ENCODE assay signal across 8 cellular contexts in genomic region chr9:114908796-114909448, GRCh38. TPM values are rescaled to one million over a fixed set of nuclear protein-coding genes. Genes with fewer than 3 reads are reported as not detected.
DNase-seq lines count a peak whose midpoint lies in the region; ATAC-seq and TF ChIP-seq lines count a peak whose summit lies in the region.
"Had no signal": no experiment of that assay in that cellular context is flagged by ENCODE, and none has a peak within 500 bp of the region (broad histone marks: within the 10 kb centered on the region; RNA-seq: fewer than 3 reads in every experiment).

No MANE protein-coding gene starts in this region.

- peak overlapping the region; percentile 97 for H3K27ac Mint-ChIP-seq in activated naive CD4-positive, alpha-beta T cell treated with anti-CD3 and anti-CD28 coated beads, Interleukin-2, amount 10 ng/mL, durations not matched to agents 7 days and 5 days

- H3K27me3 ChIP-seq in IMR-90 (ENCODE audit: control insufficient read depth, insufficient read depth, low read length) (peaks cover 6% of the 10 kb centered on the region; the same call in 1 of the 2 replicates), neutrophil (no peaks in the 10 kb centered on the region)
- H3K27me3 ChIP-seq: SJSA1 had no signal

- no peak overlapping the region for H3K9ac ChIP-seq in IMR-90 (ENCODE audit: low read depth, low read length)

- peak; percentile 63 for DNase-seq in IMR-90
- DNase-seq in activated naive CD4-positive, alpha-beta T cell treated with anti-CD3 and anti-CD28 coated beads, Interleukin-2, amount 10 ng/mL, durations not matched to agents 7 days and 5 days: peak; percentile 42
- DNase-seq in stimulated activated naive CD4-positive, alpha-beta T cell treated with Interleukin-2 at 50 U/mL for 16 hours (lab: John Stamatoyannopoulos, UW): no peak
- no peak for DNase-seq in activated effector memory CD4-positive, alpha-beta T cell treated with anti-CD3 and anti-CD28 coated beads, Interleukin-2, amount 50 U/mL, for 16 hours

- no peaks in the 10 kb centered on the region for H4K20me1 ChIP-seq in IMR-90 (ENCODE audit: insufficient read depth, low read length)

- POLR2A ChIA-PET in IMR-90 (lab: Charles Lee; ENCODE audit: unreplicated experiment): interaction anchor here (0.6 kb wide), 1 partner anchor 783 kb away, joined by 3 read pairs; no protein-coding TSS in a partner anchor

- peak overlapping the region; percentile 2; the same call in 1 of the 2 replicates for H2BK20ac ChIP-seq in IMR-90 (ENCODE audit: low read depth, low read length)

- ATAC-seq in GM18858 (IDR thresholded peaks at IDR 0.05; ENCODE audit: unreplicated experiment) (peak; percentile 6), IMR-90 (ENCODE audit: low read depth) (no peak), GM21360 (IDR thresholded peaks at IDR 0.05; ENCODE audit: unreplicated experiment) (no peak)

- H2AK5ac ChIP-seq in IMR-90 (ENCODE audit: low read depth, low read length): peak overlapping the region; percentile 83

- H3K4ac ChIP-seq in IMR-90 (ENCODE audit: low read depth, low read length): peak overlapping the region; percentile 58

- H3K9me3 Mint-ChIP-seq in activated naive CD4-positive, alpha-beta T cell treated with anti-CD3 and anti-CD28 coated beads, Interleukin-2, amount 10 ng/mL, durations not matched to agents 7 days and 5 days: peaks cover 5% of the 10 kb centered on the region

- peak overlapping the region; percentile 41 for H3K4me3 Mint-ChIP-seq in activated naive CD4-positive, alpha-beta T cell treated with anti-CD3 and anti-CD28 coated beads, Interleukin-2, amount 10 ng/mL, durations not matched to agents 7 days and 5 days

- H4K91ac ChIP-seq in IMR-90 (ENCODE audit: insufficient read depth, low read depth, low read length): no peak overlapping the region

- peak overlapping the region; percentile 25; the same call in 1 of the 2 replicates for H3K18ac ChIP-seq in IMR-90 (ENCODE audit: low read depth, low read length)

- in situ Hi-C loops in IMR-90 (cut with MboI; ENCODE audit: low sequenced_read_pairs): loop anchor here (5.0 to 10.0 kb wide), 2 partner anchors 172 to 504 kb away; no protein-coding TSS in a partner anchor

- no peak overlapping the region; the same call in 2 of the 3 replicates for H2BK15ac ChIP-seq in IMR-90 (ENCODE audit: low read depth, low read length)

- H2BK5ac ChIP-seq in IMR-90 (ENCODE audit: low read depth, low read length, poor library complexity, severe bottlenecking): no peak overlapping the region

- H3K4me2 ChIP-seq in IMR-90 (ENCODE audit: low read depth, low read length): no peak overlapping the region

- H3K27ac ChIP-seq in IMR-90 (ENCODE audit: insufficient read depth, low read length) (no peak overlapping the region), neutrophil (peak overlapping the region; percentile 18)
- H3K27ac ChIP-seq: SJSA1 had no signal

- no peak for TF ChIP-seq RAD21 in IMR-90 (IDR thresholded peaks at IDR 0.05; ENCODE audit: low read length)

- H2AK9ac ChIP-seq in IMR-90 (replicated peaks; ENCODE audit: low read depth, low read length, poor library complexity): no peak overlapping the region

- CTCF ChIA-PET in IMR-90 (lab: Yijun Ruan, JAX): interaction anchor here (0.7 to 1.5 kb wide), 6 partner anchors 95 to 1603 kb away, joined by 3 to 9 read pairs (median 4); partner anchors contain the start of gene TEX48
- CTCF ChIA-PET in activated naive CD4-positive, alpha-beta T cell treated with anti-CD3 and anti-CD28 coated beads, Interleukin-2, amount 10 ng/mL, durations not matched to agents 7 days and 5 days (lab: Charles Lee): interaction anchor here (0.6 to 9.5 kb wide), 11 partner anchors 11 to 503 kb away, joined by 3 to 213 read pairs (median 19); partner anchors contain the start of genes TEX48 and TNFSF8

- 0 out of 2 replicates have a peak, but pooled peaks cover 4% of the 10 kb centered on the region for H3K9me1 ChIP-seq in IMR-90 (ENCODE audit: insufficient read depth, low read length)

- no peaks in the 10 kb centered on the region for H3K79me1 ChIP-seq in IMR-90 (ENCODE audit: low read depth in 1 of 2, low read length in 2 of 2)

- H3K23ac ChIP-seq in IMR-90 (ENCODE audit: low read depth, low read length): 0 out of 2 replicates have a peak overlapping the region, but pooled peaks have one; percentile 8

- TF ChIP-seq CTCF in IMR-90 (conservative IDR thresholded peaks at IDR 0.05; ENCODE audit: low read depth, low read length): no peak
- TF ChIP-seq CTCF in neutrophil (IDR thresholded peaks at IDR 0.05): no peak

- H3K56ac ChIP-seq in IMR-90 (ENCODE audit: extremely low read depth, insufficient read depth, low read length): no peak overlapping the region

- H2AFZ ChIP-seq in IMR-90 (replicated peaks; ENCODE audit: low read length, poor library complexity): peak overlapping the region; percentile 6

- peaks cover 74% of the 10 kb centered on the region for H3K36me3 Mint-ChIP-seq in activated naive CD4-positive, alpha-beta T cell treated with anti-CD3 and anti-CD28 coated beads, Interleukin-2, amount 10 ng/mL, durations not matched to agents 7 days and 5 days

- H3K4me1 ChIP-seq in IMR-90 (ENCODE audit: control insufficient read depth, insufficient read depth, low read length): peaks cover 11% of the 10 kb centered on the region; the same call in 1 of the 2 replicates
- peaks cover 0 to 6% of the 10 kb centered on the region in 2 experiments for H3K4me1 ChIP-seq in neutrophil (ENCODE audit: control insufficient read depth in 1 of 2, insufficient read depth in 1 of 2, low read depth in 1 of 2, low read length in 1 of 2)

- H4K8ac ChIP-seq in IMR-90 (ENCODE audit: low read depth in 2 of 2, low read length in 2 of 2): no peak overlapping the region; a peak in 1 of 4 replicates

- WGBS in IMR-90 (ENCODE audit: extremely low coverage in 2 of 2, insufficient read length in 1 of 2), 2 experiments: 35% methylated on average over 2 of the region's 6 CpGs; no CpG with 5 or more reads in 1 of the 2 experiments

- H3K36me3 ChIP-seq in IMR-90 (ENCODE audit: control insufficient read depth, insufficient read depth, low read length) (no peaks in the 10 kb centered on the region), neutrophil (peaks cover 35% of the 10 kb centered on the region)
- H3K36me3 ChIP-seq: SJSA1 had no signal

- peak overlapping the region; percentile 55 for H3K14ac ChIP-seq in IMR-90 (replicated peaks; ENCODE audit: low read depth, low read length)

- intact Hi-C loops in IMR-90 (cut with micrococcal nuclease): loop anchor here (10.0 kb wide), 2 partner anchors 474 to 504 kb away; no protein-coding TSS in a partner anchor

- no peak for TF ChIP-seq POLR2A in IMR-90 (IDR thresholded peaks at IDR 0.05; ENCODE audit: low read depth, low read length)

- H3K27me3 Mint-ChIP-seq in activated naive CD4-positive, alpha-beta T cell treated with anti-CD3 and anti-CD28 coated beads, Interleukin-2, amount 10 ng/mL, durations not matched to agents 7 days and 5 days: no peaks in the 10 kb centered on the region

- H3K4me3 ChIP-seq in IMR-90 (ENCODE audit: insufficient read depth, low read depth, low read length) (no peak overlapping the region), neutrophil (ENCODE audit: low read depth in 1 of 2, low read length in 1 of 2) (no peak overlapping the region)
- H3K4me3 ChIP-seq: SJSA1 had no signal

- H4K5ac ChIP-seq in IMR-90 (ENCODE audit: low read depth, low read length): 0 out of 2 replicates have a peak overlapping the region, but pooled peaks have one; percentile 28

- BruUV-seq in IMR-90 (replicated peaks; lab: Mats Ljungman, UMichigan): no TSS peak

- peaks cover 77% of the 10 kb centered on the region for H3K4me1 Mint-ChIP-seq in activated naive CD4-positive, alpha-beta T cell treated with anti-CD3 and anti-CD28 coated beads, Interleukin-2, amount 10 ng/mL, durations not matched to agents 7 days and 5 days

- dilution Hi-C loops in IMR-90 (cut with HindIII; ENCODE audit: low sequenced_read_pairs, unreplicated experiment): no loop called here

- peak overlapping the region; percentile 22; the same call in 1 of the 2 replicates for H2BK120ac ChIP-seq in IMR-90 (ENCODE audit: low read depth, low read length)

- H3K9me3 ChIP-seq in IMR-90 (ENCODE audit: control insufficient read depth, insufficient read depth, low read length) (no peaks in the 10 kb centered on the region), neutrophil (no peaks in the 10 kb centered on the region)
- H3K9me3 ChIP-seq: SJSA1 had no signal

TF ChIP-seq in IMR-90, 13 proteins besides CTCF, POLR2A, EP300 and RAD21:
- TF ChIP-seq CEBPB (IDR thresholded peaks at IDR 0.05; ENCODE audit: low read depth, low read length) (no peak), BHLHE40 (IDR thresholded peaks at IDR 0.05; ENCODE audit: low read depth, low read length) (peak; percentile 63)

RNA-seq across cellular contexts. Expression of gene TNFSF8, which starts 21.5 kb away (rescaled TPM):
- not detected in 2 replicates for total RNA-seq in IMR-90 (2012; rRNA removed)
- not detected in 2 replicates for polyA plus RNA-seq in IMR-90 (2012; rRNA removed)
- polyA plus RNA-seq in IMR-90 (2012; cell fraction: cytosol; rRNA removed): not detected in 2 replicates
- polyA plus RNA-seq in IMR-90 (2012; cell fraction: nucleus; rRNA removed; ENCODE audit: low replicate concordance): not detected in 2 replicates
- total RNA-seq: SJSA1 had no signal

Comparison
In these comparisons a context has a peak if more than half of its experiments do, and no peak if none do; other contexts are left out.
1. DNase-seq: peak in IMR-90 (single experiment) and activated naive CD4-positive, alpha-beta T cell treated with anti-CD3 and anti-CD28 coated beads, Interleukin-2, amount 10 ng/mL, durations not matched to agents 7 days and 5 days (single experiment); none in stimulated activated naive CD4-positive, alpha-beta T cell treated with Interleukin-2 at 50 U/mL for 16 hours (single experiment) and activated effector memory CD4-positive, alpha-beta T cell treated with anti-CD3 and anti-CD28 coated beads, Interleukin-2, amount 50 U/mL, for 16 hours (single experiment).